Comparison of ENCODE assay signal across 17 cellular contexts in genomic region chr3:39062180-39062579, GRCh38. TPM values are rescaled to one million over a fixed set of nuclear protein-coding genes. Genes with fewer than 3 reads are reported as not detected.
A peak's percentile ranks its signal among the peaks of the same experiment; 100 is the strongest.
DNase-seq lines count a peak whose midpoint lies in the region; ATAC-seq and TF ChIP-seq lines count a peak whose summit lies in the region.
"Had no signal": no experiment of that assay in that cellular context is flagged by ENCODE, and none has a peak within 500 bp of the region (broad histone marks: within the 10 kb centered on the region; RNA-seq: fewer than 3 reads in every experiment).

No MANE protein-coding gene starts in this region.

- H3K9me2 ChIP-seq in hepatocyte (replicated peaks; ENCODE audit: insufficient read depth), result no peaks in the 10 kb centered on the region

- no peak for DNase-seq in CD8-positive, alpha-beta T cell
- DNase-seq in hepatocyte (ENCODE audit: low spot score) (peak; percentile 35), renal cortical epithelial cell (ENCODE audit: low read depth) (peak; percentile 89), tibial nerve (ENCODE audit: low spot score in 2 of 2) (no peak), NCI-H187 treated with DMSO at 0.1 percent for 48 hours (lab: John Stamatoyannopoulos, UW) (no peak)
- DNase-seq: HCEC 1CT, MV-4-11, NCI-H1417 treated with DMSO at 0.1 percent for 48 hours, NCI-H2029 treated with DMSO at 0.1 percent for 48 hours, NCI-H526, SJCRH30 had no signal

- H3K27ac ChIP-seq in CD8-positive, alpha-beta T cell (ENCODE audit: low read depth, low read length), result no peak overlapping the region
- H3K27ac ChIP-seq in HEK293 (ENCODE audit: extremely low read depth, low read depth, low read length), result no peak overlapping the region
- H3K27ac ChIP-seq in hepatocyte, result no peak overlapping the region
- H3K27ac ChIP-seq in tibial nerve, result no peak overlapping the region
- H3K27ac ChIP-seq: BLaER1, RWPE1, SJCRH30 had no signal

- H3K4me3 Mint-ChIP-seq in CD8-positive, alpha-beta T cell, result no peak overlapping the region

- H3K4me1 Mint-ChIP-seq in CD8-positive, alpha-beta T cell (ENCODE audit: low read depth), result peaks cover 42% of the 10 kb centered on the region

- no peaks in the 10 kb centered on the region for H3K27me3 ChIP-seq in CD8-positive, alpha-beta T cell (ENCODE audit: insufficient read depth, low read length)
- H3K27me3 ChIP-seq in hepatocyte, result no peaks in the 10 kb centered on the region
- no peaks in the 10 kb centered on the region for H3K27me3 ChIP-seq in tibial nerve
- H3K27me3 ChIP-seq: BLaER1, SJCRH30 had no signal

- no peak for ATAC-seq in CD8-positive, alpha-beta T cell
- ATAC-seq in GM21619 (IDR thresholded peaks at IDR 0.05; ENCODE audit: unreplicated experiment), result no peak

- POLR2A ChIA-PET in CD8-positive, alpha-beta T cell (lab: Charles Lee), result no interaction called here
- POLR2A ChIA-PET in HEK293 (lab: Yijun Ruan, JAX), result no interaction called here

- no peaks in the 10 kb centered on the region for H3K9me3 Mint-ChIP-seq in CD8-positive, alpha-beta T cell

- H3K4me3 ChIP-seq in CD8-positive, alpha-beta T cell (ENCODE audit: low read depth, low read length), result no peak overlapping the region
- no peak overlapping the region for H3K4me3 ChIP-seq in HEK293 (ENCODE audit: low read depth, low read length)
- H3K4me3 ChIP-seq in hepatocyte, result no peak overlapping the region
- no peak overlapping the region for H3K4me3 ChIP-seq in tibial nerve
- H3K4me3 ChIP-seq: BLaER1, SJCRH30 had no signal

- H2AFZ ChIP-seq in hepatocyte, result no peak overlapping the region

- peaks cover 39% of the 10 kb centered on the region for H3K36me3 Mint-ChIP-seq in CD8-positive, alpha-beta T cell

- no peak for TF ChIP-seq CTCF in CD8-positive, alpha-beta T cell (IDR thresholded peaks at IDR 0.05)
- no peak for TF ChIP-seq CTCF in HEK293 (tag by site-specific recombination; IDR thresholded peaks at IDR 0.05)
- TF ChIP-seq CTCF in hepatocyte (IDR thresholded peaks at IDR 0.05; ENCODE audit: poor library complexity), result no peak
- TF ChIP-seq CTCF in tibial nerve (IDR thresholded peaks at IDR 0.05), result no peak

- intact Hi-C loops in CD8-positive, alpha-beta T cell (cut with DNase I, micrococcal nuclease), result no loop called here

- H3K27ac Mint-ChIP-seq in CD8-positive, alpha-beta T cell, result peak overlapping the region; percentile 45

- no peak for TF ChIP-seq EP300 in tibial nerve (IDR thresholded peaks at IDR 0.05)

- H3K9me3 ChIP-seq in CD8-positive, alpha-beta T cell (ENCODE audit: low read length), result no peaks in the 10 kb centered on the region
- H3K9me3 ChIP-seq in HEK293 (ENCODE audit: control insufficient read depth, insufficient read depth, low read depth, low read length) (no peaks in the 10 kb centered on the region), hepatocyte (ENCODE audit: low read depth) (no peaks in the 10 kb centered on the region), tibial nerve (no peaks in the 10 kb centered on the region)
- H3K9me3 ChIP-seq: SJCRH30 had no signal

- no peaks in the 10 kb centered on the region for H3K4me1 ChIP-seq in CD8-positive, alpha-beta T cell (ENCODE audit: insufficient read depth, low read length)
- no peaks in the 10 kb centered on the region for H3K4me1 ChIP-seq in HEK293 (ENCODE audit: control insufficient read depth, insufficient read depth, low read length)
- no peaks in the 10 kb centered on the region for H3K4me1 ChIP-seq in hepatocyte (ENCODE audit: insufficient read depth)
- H3K4me1 ChIP-seq in tibial nerve, result peaks cover 0 to 7% (median 0%) of the 10 kb centered on the region in 4 donors
- H3K4me1 ChIP-seq: BLaER1, SJCRH30 had no signal

- no peaks in the 10 kb centered on the region for H3K27me3 Mint-ChIP-seq in CD8-positive, alpha-beta T cell (ENCODE audit: low read depth)
- H3K27me3 Mint-ChIP-seq: IgD-negative memory B cell had no signal

- 46% methylated on average over 1 of the region's 1 CpG for WGBS in hepatocyte (ENCODE audit: low lambda C conversion rate, missing lambda C conversion rate)
- 49 to 59% methylated on average over 1 of the region's 1 CpG for whole genome bisulfite sequencing in tibial nerve, 2 donors

- TF ChIP-seq POLR2A in tibial nerve (IDR thresholded peaks at IDR 0.05), result no peak

- peaks cover 82% of the 10 kb centered on the region for H3K79me2 ChIP-seq in hepatocyte

- peak overlapping the region; percentile 4 for H3K4me2 ChIP-seq in hepatocyte
- H3K4me2 ChIP-seq: BLaER1 had no signal

- CTCF ChIA-PET in CD8-positive, alpha-beta T cell (lab: Charles Lee), result interaction anchor here (1.6 kb wide), 1 partner anchor 226 kb away, joined by 6 read pairs; no protein-coding TSS in a partner anchor
- CTCF ChIA-PET in HEK293 (lab: Yijun Ruan, JAX), result no interaction called here

- peaks cover 12% of the 10 kb centered on the region for H4K20me1 ChIP-seq in hepatocyte (ENCODE audit: insufficient read depth, poor library complexity, severe bottlenecking)

- H3K36me3 ChIP-seq in CD8-positive, alpha-beta T cell (ENCODE audit: insufficient read depth, low read length), result peaks cover 8% of the 10 kb centered on the region
- H3K36me3 ChIP-seq in HEK293 (ENCODE audit: control insufficient read depth in 2 of 2, insufficient read depth in 1 of 2, low read length in 2 of 2) (peaks cover 0 to 14% of the 10 kb centered on the region in 2 experiments; a peak in 1 of 3 replicates), hepatocyte (replicated peaks; ENCODE audit: insufficient read depth, low read depth) (no peaks in the 10 kb centered on the region), tibial nerve (peaks cover 0 to 25% (median 0%) of the 10 kb centered on the region in 3 donors)
- H3K36me3 ChIP-seq: SJCRH30 had no signal

TF ChIP-seq in HEK293, 187 proteins besides CTCF, POLR2A, EP300 and RAD21:
- TF ChIP-seq PRDM6 (tag by site-specific recombination; IDR thresholded peaks at IDR 0.05) (peak; percentile 42; the same call in 1 of the 2 replicates), MYNN (tag by site-specific recombination; IDR thresholded peaks at IDR 0.05; ENCODE audit: borderline replicate concordance) (no peak)

RNA-seq across cellular contexts. Expression of gene WDR48, which starts 10.4 kb away (rescaled TPM):
- 100 to 1,000 TPM; 102 to 103 TPM for total RNA-seq in CD8-positive, alpha-beta T cell
- total RNA-seq in hepatocyte (34.7 and 37.0 TPM in 2 replicates), renal cortical epithelial cell (35.4 and 71.4 TPM in 2 replicates), tibial nerve (10 to 100 TPM; 25.2 to 42.6 (median 36.5) TPM)
- 24.6 and 25.0 TPM in 2 replicates for polyA plus RNA-seq in hepatocyte

RNA-seq across cellular contexts. Expression of gene SCN11A, which starts 10.4 kb away (rescaled TPM):
- under 1 TPM; 0.08 to 0.11 TPM for total RNA-seq in CD8-positive, alpha-beta T cell
- total RNA-seq in hepatocyte (3.7 and 3.9 TPM in 2 replicates), renal cortical epithelial cell (under 0.01 and 0.15 TPM in 2 replicates), tibial nerve (under 1 TPM; 0.21 to 0.98 (median 0.59) TPM)
- polyA plus RNA-seq in hepatocyte, result 0.86 and 1.9 TPM in 2 replicates
- total RNA-seq: HT1080 had no signal
- polyA plus RNA-seq: IgD-negative memory B cell had no signal

RNA-seq across cellular contexts. Expression of gene GORASP1, which starts 45.2 kb away (rescaled TPM):
- total RNA-seq in CD8-positive, alpha-beta T cell, result 10 to 100 TPM; 13.9 to 20.2 TPM
- total RNA-seq in hepatocyte (38.0 and 48.6 TPM in 2 replicates), renal cortical epithelial cell (31.8 and 35.8 TPM in 2 replicates), tibial nerve (10 to 100 TPM; 45.8 to 72.9 (median 61.9) TPM)
- 42.0 and 49.0 TPM in 2 replicates for polyA plus RNA-seq in hepatocyte

RNA-seq across cellular contexts. Expression of gene TTC21A, which starts 45.3 kb away (rescaled TPM):
- 1 to 10 TPM; 1.8 to 2.3 TPM for total RNA-seq in CD8-positive, alpha-beta T cell
- total RNA-seq in hepatocyte (1.2 and 3.7 TPM in 2 replicates), renal cortical epithelial cell (2.1 and 4.7 TPM in 2 replicates), tibial nerve (10 to 100 TPM; 11.5 to 21.6 (median 12.8) TPM)
- 6.5 and 7.6 TPM in 2 replicates for polyA plus RNA-seq in hepatocyte

Comparison
In these comparisons a context has a peak if more than half of its experiments do, and no peak if none do; other contexts are left out.
1. DNase-seq: peak in hepatocyte (single experiment) and renal cortical epithelial cell (single experiment); none in CD8-positive, alpha-beta T cell (0 of 7), tibial nerve (0 of 2) and NCI-H187 treated with DMSO at 0.1 percent for 48 hours (single experiment).